27 cellular contexts compared by ENCODE assay signal in the genomic region with DNA sequence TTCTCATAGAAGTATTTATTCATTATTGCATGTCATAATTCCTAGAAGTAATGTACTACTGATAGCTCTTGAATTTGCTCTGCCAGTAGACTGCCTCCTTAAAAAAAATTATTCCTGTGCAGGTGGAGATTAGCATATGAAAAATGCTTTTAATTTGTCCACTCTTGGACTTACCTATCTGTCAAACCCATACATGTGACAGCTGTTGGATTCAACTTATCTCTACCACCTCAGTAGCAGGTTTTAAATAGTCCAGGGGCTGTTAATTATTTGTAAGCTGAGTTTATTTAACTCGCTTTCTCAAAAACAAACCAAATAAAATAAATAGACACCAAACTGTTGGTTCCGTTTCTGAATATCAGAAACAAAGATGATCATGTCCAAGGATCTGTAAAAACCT.
"Had no signal": no experiment of that assay in that cellular context is flagged by ENCODE, and none has a peak within 500 bp of the region (broad histone marks: within the 10 kb centered on the region; RNA-seq: fewer than 3 reads in every experiment).

No MANE protein-coding gene starts in this region.

- H3K9me3 Mint-ChIP-seq: neural crest cell; T-helper 1 cell treated with Interleukin-12 subunit alpha and Interleukin-12 subunit beta and Interleukin-4 antibody, amounts not matched to agents 30 μg/mL and 1 μg/mL, for 36 hours; type B pancreatic cell had no signal

- DNase-seq: activated CD4-positive, alpha-beta T cell treated with anti-CD3 and anti-CD28 coated beads for 4 hours; activated CD4-positive, alpha-beta T cell treated with anti-CD3 and anti-CD28 coated beads, Interleukin-2, amount 50 U/mL, for 48 hours; activated CD8-positive, alpha-beta memory T cell treated with anti-CD3 and anti-CD28 coated beads for 24 hours; activated effector memory CD4-positive, alpha-beta T cell treated with Interleukin-2 at 50 U/mL for 16 hours; activated naive CD4-positive, alpha-beta T cell treated with Interleukin-2 at 50 U/mL for 16 hours; aorta; body of pancreas; dermis blood vessel endothelial cell; effector CD8-positive, alpha-beta T cell; esophagus squamous epithelium; foreskin melanocyte; heart right ventricle; islet precursor cell; left ventricle myocardium superior; mucosa of descending colon; occipital lobe; stimulated activated CD4-positive, alpha-beta T cell treated with anti-CD3 and anti-CD28 coated beads, Interleukin-2, amount 100 ng/mL, for 48 hours; stimulated activated naive CD4-positive, alpha-beta T cell treated with Interleukin-2 at 50 U/mL for 16 hours; T-helper 9 cell had no signal

- H3K27me3 ChIP-seq: body of pancreas, esophagus squamous epithelium, heart right ventricle, right atrium auricular region, vagina had no signal

- H3K27ac Mint-ChIP-seq: activated naive CD8-positive, alpha-beta T cell; T-helper 1 cell treated with Interleukin-12 subunit alpha and Interleukin-12 subunit beta and Interleukin-4 antibody, amounts not matched to agents 30 μg/mL and 1 μg/mL, for 36 hours; type B pancreatic cell had no signal

- ATAC-seq: body of pancreas, left ventricle myocardium superior, mucosa of descending colon had no signal

- H3K36me3 Mint-ChIP-seq: activated naive CD8-positive, alpha-beta T cell had no signal

- H3K27me3 Mint-ChIP-seq: activated naive CD8-positive, alpha-beta T cell had no signal

- H3K4me3 Mint-ChIP-seq: activated naive CD8-positive, alpha-beta T cell; neural crest cell; T-helper 1 cell treated with Interleukin-12 subunit alpha and Interleukin-12 subunit beta and Interleukin-4 antibody, amounts not matched to agents 30 μg/mL and 1 μg/mL, for 36 hours; type B pancreatic cell had no signal

- H3K36me3 ChIP-seq: esophagus squamous epithelium, right atrium auricular region, vagina had no signal

- H3K4me3 ChIP-seq: body of pancreas, esophagus squamous epithelium, heart right ventricle, mucosa of descending colon, right atrium auricular region, vagina had no signal

- H3K27ac ChIP-seq: body of pancreas, epithelial cell of prostate, esophagus squamous epithelium, vagina, VCaP had no signal

- H3K9me3 ChIP-seq: body of pancreas, esophagus squamous epithelium, heart right ventricle, mucosa of descending colon, right atrium auricular region, vagina had no signal
